ENCODE assay signal across 8 cellular contexts in the genomic region with DNA sequence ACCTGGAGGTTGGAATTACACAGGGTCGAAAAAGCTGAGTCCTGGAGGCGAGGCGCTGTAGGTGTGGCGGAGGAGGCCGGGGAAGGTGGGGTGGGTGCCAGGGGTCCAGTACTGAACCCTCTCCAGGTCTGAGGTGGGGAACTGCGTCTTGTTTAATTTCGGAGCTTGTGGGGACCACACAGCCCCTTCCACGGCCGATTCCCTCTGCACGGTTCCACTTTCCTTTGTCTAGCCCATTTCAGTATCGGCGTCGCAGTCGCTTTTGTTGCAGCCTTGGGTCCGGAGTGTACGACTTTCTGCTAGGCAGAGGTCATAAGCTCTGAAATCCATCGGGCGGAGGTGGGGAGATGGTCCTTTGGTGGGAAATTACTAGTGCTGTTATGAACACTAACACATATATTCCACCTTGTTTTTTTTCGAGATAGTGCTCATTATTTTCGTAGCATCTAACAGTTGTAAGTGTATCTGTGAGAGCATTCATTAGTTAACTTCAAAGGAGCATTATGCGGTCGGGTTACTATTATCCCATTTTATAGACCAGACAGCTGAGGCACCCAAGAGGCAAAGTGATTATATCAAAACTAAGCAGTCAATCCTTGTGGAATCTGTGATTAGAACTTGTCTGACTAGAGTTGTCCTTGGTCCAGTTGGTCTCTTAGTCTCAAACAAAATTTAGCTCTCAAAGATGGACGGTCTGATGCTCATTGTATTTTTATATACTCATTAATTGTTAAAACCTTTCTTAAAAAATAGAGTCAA. TPM values are rescaled to one million over a fixed set of nuclear protein-coding genes. Genes with fewer than 3 reads are reported as not detected.
DNase-seq lines count a peak whose midpoint lies in the region; ATAC-seq, FAIRE-seq and TF ChIP-seq lines count a peak whose summit lies in the region.

No MANE protein-coding gene starts in this region.

- H3K4me2 ChIP-seq in keratinocyte (ENCODE audit: control insufficient read depth, extremely low read depth, insufficient read depth, low read depth, low read length), result peak overlapping the region; percentile 58

- no peak overlapping the region for H3K27ac Mint-ChIP-seq in stimulated activated naive B cell treated with anti-CD40 and anti-IgM and Interleukin-4, amounts not matched to agents 10 μg/mL and 1 μg/mL and 100 μg/mL, for 72 hours
- H3K27ac Mint-ChIP-seq in CD14-positive monocyte, result no peak overlapping the region

- dilution Hi-C loops in keratinocyte (cut with MboI; ENCODE audit: extremely low pct_ligation_motif_present, low sequenced_read_pairs), result no loop called here

- H3K79me2 ChIP-seq in keratinocyte (ENCODE audit: control insufficient read depth, insufficient read depth, low read length), result peaks cover 3% of the 10 kb centered on the region

- peak overlapping the region; percentile 52 to 90 (median 84) for H3K4me3 ChIP-seq in keratinocyte (ENCODE audit: control insufficient read depth in 2 of 3, extremely low read depth in 1 of 3, insufficient read depth in 2 of 3, low read depth in 1 of 3, low read length in 3 of 3)

- peaks cover 30 to 37% of the 10 kb centered on the region in 2 donors for H3K27me3 Mint-ChIP-seq in stimulated activated naive B cell treated with anti-CD40 and anti-IgM and Interleukin-4, amounts not matched to agents 10 μg/mL and 1 μg/mL and 100 μg/mL, for 72 hours
- peaks cover 38 to 52% (median 48%) of the 10 kb centered on the region in 3 donors for H3K27me3 Mint-ChIP-seq in CD14-positive monocyte (ENCODE audit: low read depth in 3 of 3)

- ATAC-seq in stimulated activated naive B cell treated with anti-CD40 and anti-IgM and Interleukin-4, amounts not matched to agents 10 μg/mL and 1 μg/mL and 100 μg/mL, for 72 hours (replicated peaks), result no peak

- H3K27me3 ChIP-seq in keratinocyte (ENCODE audit: control insufficient read depth, extremely low read depth, insufficient read depth, low read length), result no peaks in the 10 kb centered on the region

- intact Hi-C loops in CD14-positive monocyte (cut with micrococcal nuclease), result no loop called here

- H3K4me3 Mint-ChIP-seq in stimulated activated naive B cell treated with anti-CD40 and anti-IgM and Interleukin-4, amounts not matched to agents 10 μg/mL and 1 μg/mL and 100 μg/mL, for 72 hours, result peak overlapping the region; percentile 47 to 63
- H3K4me3 Mint-ChIP-seq in CD14-positive monocyte, result peak overlapping the region in 1 of 2 donors; percentile 80

- peak overlapping the region; percentile 94 for H2AFZ ChIP-seq in keratinocyte (ENCODE audit: control insufficient read depth, low read length)

- no peaks in the 10 kb centered on the region for H3K9me1 ChIP-seq in keratinocyte (ENCODE audit: control insufficient read depth, extremely low read depth, insufficient read depth, low read length)

- DNase-seq in DMS79 treated with DMSO at 0.1 percent for 48 hours (lab: John Stamatoyannopoulos, UW), result peak; percentile 2
- no peak for DNase-seq in DMS79 (lab: John Stamatoyannopoulos, UW)
- DNase-seq in astrocyte of the hippocampus (ENCODE audit: low read depth, low spot score), result peak; percentile 55
- DNase-seq in keratinocyte (ENCODE audit: low read depth, low spot score), result no peak
- no peak for DNase-seq in stimulated activated naive B cell treated with anti-CD40 and anti-IgM and Interleukin-4, amounts not matched to agents 10 μg/mL and 1 μg/mL and 100 μg/mL, for 72 hours
- no peak for DNase-seq in SIG-M5 (lab: John Stamatoyannopoulos, UW)
- DNase-seq in NCI-H2107 treated with DMSO at 0.1 percent for 48 hours (lab: John Stamatoyannopoulos, UW; ENCODE audit: unreplicated experiment), result no peak
- no peak for DNase-seq in CD14-positive monocyte (ENCODE audit: low spot score)

- no peaks in the 10 kb centered on the region for H3K4me1 ChIP-seq in keratinocyte (ENCODE audit: control insufficient read depth, extremely low read depth, insufficient read depth, low read length)

- peak overlapping the region; percentile 60 for H3K27ac ChIP-seq in keratinocyte (ENCODE audit: control insufficient read depth, insufficient read depth, low read length)

- H3K9me3 ChIP-seq in keratinocyte (ENCODE audit: control insufficient read depth, low read depth, low read length), result no peaks in the 10 kb centered on the region

- no peaks in the 10 kb centered on the region for H3K36me3 ChIP-seq in keratinocyte (ENCODE audit: control insufficient read depth in 2 of 2, extremely low read depth in 1 of 2, insufficient read depth in 2 of 2, low read length in 2 of 2)

- no peaks in the 10 kb centered on the region for H4K20me1 ChIP-seq in keratinocyte (ENCODE audit: control insufficient read depth, extremely low read depth, insufficient read depth, low read length)

- FAIRE-seq in keratinocyte (lab: Jason Lieb, UNC), result peak; percentile 57

- TF ChIP-seq CTCF in keratinocyte (optimal IDR thresholded peaks at IDR 0.05 in 1 of 3, IDR thresholded peaks at IDR 0.05 in 1 of 3, conservative IDR thresholded peaks at IDR 0.05 in 1 of 3; ENCODE audit: extremely low read depth in 1 of 3, insufficient read depth in 2 of 3, low read length in 3 of 3) (no peak), CD14-positive monocyte (IDR thresholded peaks at IDR 0.05) (no peak)

- peak overlapping the region; percentile 80 for H3K9ac ChIP-seq in keratinocyte (ENCODE audit: control insufficient read depth, extremely low read depth, insufficient read depth, low read length)

- no peaks in the 10 kb centered on the region for H3K9me3 Mint-ChIP-seq in stimulated activated naive B cell treated with anti-CD40 and anti-IgM and Interleukin-4, amounts not matched to agents 10 μg/mL and 1 μg/mL and 100 μg/mL, for 72 hours
- peaks cover 0 to 16% (median 7%) of the 10 kb centered on the region in 7 donors for H3K9me3 Mint-ChIP-seq in CD14-positive monocyte

- peaks cover 3% of the 10 kb centered on the region in 2 donors for H3K36me3 Mint-ChIP-seq in stimulated activated naive B cell treated with anti-CD40 and anti-IgM and Interleukin-4, amounts not matched to agents 10 μg/mL and 1 μg/mL and 100 μg/mL, for 72 hours
- no peaks in the 10 kb centered on the region for H3K36me3 Mint-ChIP-seq in CD14-positive monocyte

- peaks cover 11 to 17% of the 10 kb centered on the region in 2 donors for H3K4me1 Mint-ChIP-seq in stimulated activated naive B cell treated with anti-CD40 and anti-IgM and Interleukin-4, amounts not matched to agents 10 μg/mL and 1 μg/mL and 100 μg/mL, for 72 hours
- H3K4me1 Mint-ChIP-seq in CD14-positive monocyte, result peaks cover 9% of the 10 kb centered on the region

RNA-seq across cellular contexts. Expression of gene RNF180, which starts 0.7 kb away (rescaled TPM):
- polyA plus RNA-seq in keratinocyte, result 1.8 to 2.8 TPM (median 2.4 TPM) in 3 replicates
- polyA plus RNA-seq in keratinocyte (2011; ENCODE audit: low read depth), result 5.0 TPM
- 1.3 and 2.2 TPM in 2 replicates for polyA plus RNA-seq in keratinocyte (2011; cell fraction: cytosol; rRNA removed)
- polyA plus RNA-seq in keratinocyte (2011; cell fraction: nucleus; rRNA removed), result 3.4 TPM in 2 replicates
- 1.6 and 2.5 TPM in 2 replicates for polyA plus RNA-seq in keratinocyte (2012; ENCODE audit: low replicate concordance)
- polyA minus RNA-seq in keratinocyte, result 1.5 to 6.1 TPM (median 2.5 TPM) in 3 replicates
- 2.1 TPM for polyA minus RNA-seq in keratinocyte (2011; cell fraction: cytosol; rRNA and poly(A)+ RNA removed)
- polyA minus RNA-seq in keratinocyte (2011; cell fraction: nucleus; rRNA and poly(A)+ RNA removed), result 3.2 and 8.9 TPM in 2 replicates
- polyA plus RNA-seq in CD14-positive monocyte, result not detected

Comparison
In these comparisons a context has a peak if more than half of its experiments do, and no peak if none do; other contexts are left out.
1. DNase-seq: peak in DMS79 treated with DMSO at 0.1 percent for 48 hours (single experiment) and astrocyte of the hippocampus (single experiment); none in DMS79 (single experiment), keratinocyte (single experiment), stimulated activated naive B cell treated with anti-CD40 and anti-IgM and Interleukin-4, amounts not matched to agents 10 μg/mL and 1 μg/mL and 100 μg/mL, for 72 hours (single experiment), SIG-M5 (single experiment), NCI-H2107 treated with DMSO at 0.1 percent for 48 hours (single experiment) and CD14-positive monocyte (single experiment).